1 cellular context compared by ENCODE assay signal in genomic region chr14:54392131-54392859, GRCh38.
TF ChIP-seq lines count a peak whose summit lies in the region.

No MANE protein-coding gene starts in this region.

TF ChIP-seq in GM23338, 12 proteins besides CTCF, POLR2A, EP300 and RAD21 (continued from another document):
- TF ChIP-seq ZNF462 (CRISPR knock-in tag; IDR thresholded peaks at IDR 0.05) = no peak
- TF ChIP-seq ZNF331 (CRISPR knock-in tag; IDR thresholded peaks at IDR 0.05; ENCODE audit: low read depth) = no peak
